17 cellular contexts compared by ENCODE assay signal in genomic region chr15:74573987-74574386, GRCh38. TPM values are rescaled to one million over a fixed set of nuclear protein-coding genes. Genes with fewer than 3 reads are reported as not detected.
A peak's percentile ranks its signal among the peaks of the same experiment; 100 is the strongest.
DNase-seq lines count a peak whose midpoint lies in the region; ATAC-seq and TF ChIP-seq lines count a peak whose summit lies in the region.
"Had no signal": no experiment of that assay in that cellular context is flagged by ENCODE, and none has a peak within 500 bp of the region (broad histone marks: within the 10 kb centered on the region; RNA-seq: fewer than 3 reads in every experiment).

No MANE protein-coding gene starts in this region.

- DNase-seq in T-helper 2 cell treated with Interferon-gamma antibody and Interleukin-4, amounts not matched to agents 5 μg/mL and 100 μg/mL, for 36 hours (ENCODE audit: low spot score) = no peak
- DNase-seq in T-helper 2 cell = no peak
- peak; percentile 58 for DNase-seq in GM23248
- peak; percentile 50 for DNase-seq in fibroblast of pulmonary artery (ENCODE audit: low read depth)
- DNase-seq in neuronal stem cell (ENCODE audit: low spot score) = no peak
- DNase-seq in amniotic stem cell (lab: John Stamatoyannopoulos, UW) = no peak
- DNase-seq: DMS53, hippocampal formation, NCI-H1694, NCI-H446 treated with DMSO at 0.1 percent for 48 hours, posterior cingulate gyrus, SK-N-SH, spleen, stomach had no signal

- no peak overlapping the region for H2BK120ac ChIP-seq in neuronal stem cell (ENCODE audit: low read depth, low read length)

- H3K9ac ChIP-seq in GM23248 (no peak overlapping the region), neuronal stem cell (ENCODE audit: low read depth, low read length, poor library complexity) (no peak overlapping the region)
- H3K9ac ChIP-seq: SK-N-SH had no signal

- H4K20me1 ChIP-seq in GM23248 (ENCODE audit: insufficient read depth) = no peaks in the 10 kb centered on the region

- H4K8ac ChIP-seq in neuronal stem cell (ENCODE audit: low read depth, low read length) = no peak overlapping the region

- no peaks in the 10 kb centered on the region for H3K9me3 Mint-ChIP-seq in T-helper 2 cell treated with Interferon-gamma antibody and Interleukin-4, amounts not matched to agents 5 μg/mL and 100 μg/mL, for 36 hours
- no peaks in the 10 kb centered on the region for H3K9me3 Mint-ChIP-seq in activated T-helper 17 cell treated with anti-CD3 and anti-CD28 coated beads, Interleukin-2, amount 50 U/mL, for 72 hours

- no peak overlapping the region for H2AK5ac ChIP-seq in neuronal stem cell (ENCODE audit: low read depth, low read length)

- H2BK15ac ChIP-seq in neuronal stem cell (ENCODE audit: low read length) = no peak overlapping the region

- no peak overlapping the region for H3K4ac ChIP-seq in neuronal stem cell (ENCODE audit: low read length)

- no peak overlapping the region for H3K18ac ChIP-seq in neuronal stem cell (ENCODE audit: low read length)

- H3K27ac ChIP-seq in GM23248 (no peak overlapping the region), neuronal stem cell (replicated peaks; ENCODE audit: low read length) (no peak overlapping the region)
- H3K27ac ChIP-seq: C4-2B, spleen, stomach had no signal

- H3K9me3 ChIP-seq in GM23248 (ENCODE audit: low read depth) (no peaks in the 10 kb centered on the region), neuronal stem cell (replicated peaks in 1 of 2; ENCODE audit: control insufficient read depth in 2 of 2, insufficient read depth in 1 of 2, low read depth in 1 of 2, low read length in 2 of 2) (no peaks in the 10 kb centered on the region)
- H3K9me3 ChIP-seq: SK-N-SH, spleen, stomach had no signal

- no peak overlapping the region for H3K4me2 ChIP-seq in GM23248 (ENCODE audit: unreplicated experiment)
- no peak overlapping the region for H3K4me2 ChIP-seq in neuronal stem cell (ENCODE audit: insufficient read depth, low read length, poor library complexity, severe bottlenecking)
- H3K4me2 ChIP-seq: SK-N-SH had no signal

- no peaks in the 10 kb centered on the region for H3K27me3 ChIP-seq in GM23248 (replicated peaks; ENCODE audit: insufficient read depth)
- H3K27me3 ChIP-seq in neuronal stem cell (ENCODE audit: control insufficient read depth in 3 of 3, insufficient read depth in 3 of 3, low read depth in 1 of 3, low read length in 3 of 3) = no peaks in the 10 kb centered on the region
- H3K27me3 ChIP-seq: spleen, stomach had no signal

- H3K14ac ChIP-seq in neuronal stem cell (ENCODE audit: low read length) = no peak overlapping the region

- no peak overlapping the region for H4K91ac ChIP-seq in neuronal stem cell (ENCODE audit: low read depth, low read length, poor library complexity)

- no peak overlapping the region for H3K23ac ChIP-seq in neuronal stem cell (ENCODE audit: low read depth, low read length, poor library complexity)

- peak; percentile 91 for ATAC-seq in activated T-helper 17 cell treated with anti-CD3 and anti-CD28 coated beads, Interleukin-2, amount 50 U/mL, for 72 hours (replicated peaks)
- no peak for ATAC-seq in HG03354 (IDR thresholded peaks at IDR 0.05; ENCODE audit: poor library complexity, severe bottlenecking, unreplicated experiment)

- H3F3A ChIP-seq in GM23248 (ENCODE audit: insufficient read depth) = peaks cover 21% of the 10 kb centered on the region

- H3K27me3 Mint-ChIP-seq in T-helper 2 cell treated with Interferon-gamma antibody and Interleukin-4, amounts not matched to agents 5 μg/mL and 100 μg/mL, for 36 hours (ENCODE audit: low read depth) = no peaks in the 10 kb centered on the region
- H3K27me3 Mint-ChIP-seq in activated T-helper 17 cell treated with anti-CD3 and anti-CD28 coated beads, Interleukin-2, amount 50 U/mL, for 72 hours = no peaks in the 10 kb centered on the region

- peak overlapping the region; percentile 34 for H3K27ac Mint-ChIP-seq in T-helper 2 cell treated with Interferon-gamma antibody and Interleukin-4, amounts not matched to agents 5 μg/mL and 100 μg/mL, for 36 hours
- H3K27ac Mint-ChIP-seq in activated T-helper 17 cell treated with anti-CD3 and anti-CD28 coated beads, Interleukin-2, amount 50 U/mL, for 72 hours = peak overlapping the region; percentile 78

- in situ Hi-C loops in GM23248 (cut with MboI) = no loop called here

- H2AFZ ChIP-seq in GM23248 = no peak overlapping the region
- H2AFZ ChIP-seq in neuronal stem cell (ENCODE audit: low read length) = no peak overlapping the region

- no peak overlapping the region for H3K4me3 Mint-ChIP-seq in T-helper 2 cell treated with Interferon-gamma antibody and Interleukin-4, amounts not matched to agents 5 μg/mL and 100 μg/mL, for 36 hours
- no peak overlapping the region for H3K4me3 Mint-ChIP-seq in activated T-helper 17 cell treated with anti-CD3 and anti-CD28 coated beads, Interleukin-2, amount 50 U/mL, for 72 hours

- H3K4me1 Mint-ChIP-seq in T-helper 2 cell treated with Interferon-gamma antibody and Interleukin-4, amounts not matched to agents 5 μg/mL and 100 μg/mL, for 36 hours (ENCODE audit: low read depth) = peaks cover 5% of the 10 kb centered on the region
- H3K4me1 Mint-ChIP-seq in activated T-helper 17 cell treated with anti-CD3 and anti-CD28 coated beads, Interleukin-2, amount 50 U/mL, for 72 hours = peaks cover 15% of the 10 kb centered on the region

- H2BK12ac ChIP-seq in neuronal stem cell (ENCODE audit: low read length) = no peak overlapping the region

- no peaks in the 10 kb centered on the region for H3K79me2 ChIP-seq in GM23248 (ENCODE audit: insufficient read depth)

- peaks cover 4% of the 10 kb centered on the region for H3K79me1 ChIP-seq in neuronal stem cell (ENCODE audit: low read depth, low read length)

- H3K36me3 ChIP-seq in GM23248 (ENCODE audit: low read depth) = no peaks in the 10 kb centered on the region
- H3K36me3 ChIP-seq in neuronal stem cell (replicated peaks in 1 of 2; ENCODE audit: control insufficient read depth in 2 of 2, insufficient read depth in 2 of 2, low read length in 2 of 2) = peaks cover 41 to 97% of the 10 kb centered on the region in 2 donors

- no peak for TF ChIP-seq CTCF in fibroblast of pulmonary artery (IDR thresholded peaks at IDR 0.05; ENCODE audit: low read length, missing control alignments)

- H3K9me2 ChIP-seq in GM23248 (ENCODE audit: insufficient read depth) = no peaks in the 10 kb centered on the region
- H3K9me2 ChIP-seq: SK-N-SH had no signal

- 94 to 97% methylated on average over 4 of the region's 4 CpGs for WGBS in GM23248 (ENCODE audit: low coverage in 1 of 2, low lambda C conversion rate in 2 of 2, missing lambda C conversion rate in 2 of 2), 2 experiments
- no CpG with 5 or more reads among the region's 4 CpGs for WGBS in neuronal stem cell (ENCODE audit: extremely low coverage in 2 of 2, insufficient read length in 2 of 2, insufficient replicate concordance in 1 of 2), 2 donors

- peaks cover 48% of the 10 kb centered on the region for H3K36me3 Mint-ChIP-seq in T-helper 2 cell treated with Interferon-gamma antibody and Interleukin-4, amounts not matched to agents 5 μg/mL and 100 μg/mL, for 36 hours (ENCODE audit: low read depth)
- H3K36me3 Mint-ChIP-seq in activated T-helper 17 cell treated with anti-CD3 and anti-CD28 coated beads, Interleukin-2, amount 50 U/mL, for 72 hours (ENCODE audit: low read depth) = peaks cover 96% of the 10 kb centered on the region

- H3K4me3 ChIP-seq in GM23248 (no peak overlapping the region), fibroblast of pulmonary artery (replicated peaks; ENCODE audit: low read depth, low read length) (no peak overlapping the region), neuronal stem cell (ENCODE audit: low read length in 2 of 2) (no peak overlapping the region)
- H3K4me3 ChIP-seq: spleen, stomach had no signal

- no peak overlapping the region for H2BK5ac ChIP-seq in neuronal stem cell (ENCODE audit: low read length)

- peaks cover 22% of the 10 kb centered on the region for H3K4me1 ChIP-seq in GM23248 (ENCODE audit: insufficient read depth)
- no peaks in the 10 kb centered on the region for H3K4me1 ChIP-seq in neuronal stem cell (ENCODE audit: control insufficient read depth in 2 of 2, insufficient read depth in 1 of 2, low read depth in 1 of 2, low read length in 2 of 2)
- H3K4me1 ChIP-seq: spleen had no signal

RNA-seq across cellular contexts. Expression of gene ARID3B, which starts 33.0 kb away (rescaled TPM):
- total RNA-seq in GM23248 (2014; rRNA removed; shearing (Covaris generic)) = 2.3 and 4.9 TPM in 2 replicates
- polyA plus RNA-seq in GM23248 (2016; fragmentation: Nextera tagmentation; extraction: Ambion mirVana) = 2.1 and 2.4 TPM in 2 replicates
- 10 to 100 TPM; 40.3 to 43.9 TPM for total RNA-seq in activated T-helper 17 cell treated with anti-CD3 and anti-CD28 coated beads, Interleukin-2, amount 50 U/mL, for 72 hours
- 63.3 TPM for polyA plus RNA-seq in neuronal stem cell (2013, experiment 1 of 2)
- polyA plus RNA-seq in neuronal stem cell (2013, experiment 2 of 2) = 66.0 TPM

RNA-seq across cellular contexts. Expression of gene CLK3, which starts 41.6 kb away (rescaled TPM):
- total RNA-seq in GM23248 (2014; rRNA removed; shearing (Covaris generic)) = 67.2 and 67.9 TPM in 2 replicates
- 40.4 and 41.9 TPM in 2 replicates for polyA plus RNA-seq in GM23248 (2016; fragmentation: Nextera tagmentation; extraction: Ambion mirVana)
- 100 to 1,000 TPM; 117 to 179 TPM for total RNA-seq in activated T-helper 17 cell treated with anti-CD3 and anti-CD28 coated beads, Interleukin-2, amount 50 U/mL, for 72 hours
- polyA plus RNA-seq in neuronal stem cell (2013, experiment 1 of 2) = 63.5 TPM
- 65.4 TPM for polyA plus RNA-seq in neuronal stem cell (2013, experiment 2 of 2)

Comparison
In these comparisons a context has a peak if more than half of its experiments do, and no peak if none do; other contexts are left out.
1. DNase-seq: peak in GM23248 (single experiment) and fibroblast of pulmonary artery (single experiment); none in T-helper 2 cell treated with Interferon-gamma antibody and Interleukin-4, amounts not matched to agents 5 μg/mL and 100 μg/mL, for 36 hours (single experiment), T-helper 2 cell (0 of 5), neuronal stem cell (single experiment) and amniotic stem cell (single experiment).